ENCODE assay signal across 32 cellular contexts in the genomic region with DNA sequence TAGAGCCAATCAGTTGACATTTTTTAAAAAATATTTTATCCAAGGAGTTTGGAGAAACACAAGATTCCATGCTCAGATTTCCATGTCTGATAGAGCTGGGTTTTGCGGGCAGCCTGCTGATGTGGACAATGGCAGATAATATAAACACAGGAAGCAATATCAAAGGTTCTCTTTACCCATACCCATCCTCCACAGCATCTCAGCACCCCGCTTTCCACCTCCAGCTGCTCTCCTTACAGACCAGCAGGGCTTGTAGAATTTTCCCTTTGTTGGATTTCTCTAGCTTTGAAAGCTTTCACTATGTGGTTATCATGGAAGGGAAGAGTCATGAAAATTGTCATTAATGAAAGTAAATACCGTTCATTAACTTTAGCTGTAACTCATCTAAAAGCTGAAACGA.
"Had no signal": no experiment of that assay in that cellular context is flagged by ENCODE, and none has a peak within 500 bp of the region (broad histone marks: within the 10 kb centered on the region; RNA-seq: fewer than 3 reads in every experiment).

No MANE protein-coding gene starts in this region.

- H3K27ac Mint-ChIP-seq: activated CD4-positive, alpha-beta memory T cell treated with anti-CD3 and anti-CD28 coated beads for 36 hours; activated CD8-positive, alpha-beta memory T cell treated with anti-CD3 and anti-CD28 coated beads, Interleukin-2, amount 10 ng/mL, durations not matched to agents 7 days and 5 days; activated naive CD4-positive, alpha-beta T cell treated with anti-CD3 and anti-CD28 coated beads, Interleukin-2, amount 10 ng/mL, durations not matched to agents 7 days and 5 days; activated naive CD8-positive, alpha-beta T cell treated with anti-CD3 and anti-CD28 coated beads for 36 hours; T-helper 1 cell treated with Interleukin-12 subunit alpha and Interleukin-12 subunit beta and Interleukin-4 antibody, amounts not matched to agents 30 μg/mL and 1 μg/mL, for 36 hours; T-helper 2 cell treated with Interferon-gamma antibody and Interleukin-4, amounts not matched to agents 5 μg/mL and 100 μg/mL, for 36 hours had no signal

- DNase-seq: activated CD4-positive, alpha-beta memory T cell treated with anti-CD3 and anti-CD28 coated beads for 36 hours; activated CD4-positive, alpha-beta T cell treated with anti-CD3 and anti-CD28 coated beads for 4 hours; activated CD4-positive, alpha-beta T cell treated with anti-CD3 and anti-CD28 coated beads, Interleukin-2, amount 50 U/mL, for 1 hour; activated CD4-positive, CD25-positive, alpha-beta regulatory T cell treated with anti-CD3 and anti-CD28 coated beads, Interleukin-2, amount 50 U/mL, for 72 hours; activated CD8-positive, alpha-beta memory T cell treated with anti-CD3 and anti-CD28 coated beads for 24 hours; activated CD8-positive, alpha-beta memory T cell treated with anti-CD3 and anti-CD28 coated beads, Interleukin-2, amount 10 ng/mL, durations not matched to agents 7 days and 5 days; activated CD8-positive, alpha-beta memory T cell treated with anti-CD3 and anti-CD28 coated beads, Interleukin-2, amount 50 U/mL, for 48 hours; activated effector memory CD4-positive, alpha-beta T cell treated with Interleukin-2 at 50 U/mL for 16 hours; activated naive CD4-positive, alpha-beta T cell treated with anti-CD3 and anti-CD28 coated beads, Interleukin-2, amount 10 ng/mL, durations not matched to agents 7 days and 5 days; activated naive CD8-positive, alpha-beta T cell treated with anti-CD3 and anti-CD28 coated beads for 36 hours; activated T-cell treated with anti-CD3 and anti-CD28 coated beads, Interleukin-2, amount 50 U/mL, for 48 hours; amniotic stem cell; aorta; brain microvascular endothelial cell; central memory CD4-positive, alpha-beta T cell; NCI-H1048; NCI-H1105 treated with DMSO at 0.1 percent for 48 hours; NCI-H1436; NCI-H187; NCI-H2029 treated with DMSO at 0.1 percent for 48 hours; NCI-H2107; NCI-H2171; NCI-H446; NCI-H510A treated with DMSO at 0.1 percent for 48 hours; NCI-H526 treated with DMSO at 0.1 percent for 48 hours; SHP77; SJCRH30 had no signal

- H3K27ac ChIP-seq: brain microvascular endothelial cell, SJCRH30, SK-N-MC had no signal

- H3K27me3 ChIP-seq: brain microvascular endothelial cell, SJCRH30 had no signal

- H3K36me3 ChIP-seq: brain microvascular endothelial cell, SJCRH30 had no signal

- H3K9me3 Mint-ChIP-seq: activated CD4-positive, alpha-beta memory T cell treated with anti-CD3 and anti-CD28 coated beads for 36 hours; activated naive CD4-positive, alpha-beta T cell treated with anti-CD3 and anti-CD28 coated beads, Interleukin-2, amount 10 ng/mL, durations not matched to agents 7 days and 5 days; activated naive CD8-positive, alpha-beta T cell treated with anti-CD3 and anti-CD28 coated beads for 36 hours; T-helper 1 cell treated with Interleukin-12 subunit alpha and Interleukin-12 subunit beta and Interleukin-4 antibody, amounts not matched to agents 30 μg/mL and 1 μg/mL, for 36 hours; T-helper 2 cell treated with Interferon-gamma antibody and Interleukin-4, amounts not matched to agents 5 μg/mL and 100 μg/mL, for 36 hours had no signal

- H3K4me1 ChIP-seq: SJCRH30 had no signal

- H3K9me3 ChIP-seq: SJCRH30 had no signal

- H3K4me1 Mint-ChIP-seq: activated CD8-positive, alpha-beta memory T cell treated with anti-CD3 and anti-CD28 coated beads, Interleukin-2, amount 10 ng/mL, durations not matched to agents 7 days and 5 days; activated naive CD4-positive, alpha-beta T cell treated with anti-CD3 and anti-CD28 coated beads, Interleukin-2, amount 10 ng/mL, durations not matched to agents 7 days and 5 days; activated naive CD8-positive, alpha-beta T cell treated with anti-CD3 and anti-CD28 coated beads for 36 hours had no signal

- ATAC-seq: activated CD8-positive, alpha-beta memory T cell treated with anti-CD3 and anti-CD28 coated beads, Interleukin-2, amount 10 ng/mL, durations not matched to agents 7 days and 5 days; K562; Panc1 had no signal

- H3K36me3 Mint-ChIP-seq: activated CD4-positive, alpha-beta memory T cell treated with anti-CD3 and anti-CD28 coated beads for 36 hours; activated CD8-positive, alpha-beta memory T cell treated with anti-CD3 and anti-CD28 coated beads, Interleukin-2, amount 10 ng/mL, durations not matched to agents 7 days and 5 days; activated naive CD4-positive, alpha-beta T cell treated with anti-CD3 and anti-CD28 coated beads, Interleukin-2, amount 10 ng/mL, durations not matched to agents 7 days and 5 days; activated naive CD8-positive, alpha-beta T cell treated with anti-CD3 and anti-CD28 coated beads for 36 hours had no signal

- H3K4me3 Mint-ChIP-seq: activated CD4-positive, alpha-beta memory T cell treated with anti-CD3 and anti-CD28 coated beads for 36 hours; activated CD8-positive, alpha-beta memory T cell treated with anti-CD3 and anti-CD28 coated beads, Interleukin-2, amount 10 ng/mL, durations not matched to agents 7 days and 5 days; activated naive CD4-positive, alpha-beta T cell treated with anti-CD3 and anti-CD28 coated beads, Interleukin-2, amount 10 ng/mL, durations not matched to agents 7 days and 5 days; activated naive CD8-positive, alpha-beta T cell treated with anti-CD3 and anti-CD28 coated beads for 36 hours; T-helper 1 cell treated with Interleukin-12 subunit alpha and Interleukin-12 subunit beta and Interleukin-4 antibody, amounts not matched to agents 30 μg/mL and 1 μg/mL, for 36 hours; T-helper 2 cell treated with Interferon-gamma antibody and Interleukin-4, amounts not matched to agents 5 μg/mL and 100 μg/mL, for 36 hours had no signal

- H3K27me3 Mint-ChIP-seq: activated CD4-positive, alpha-beta memory T cell treated with anti-CD3 and anti-CD28 coated beads for 36 hours; activated CD8-positive, alpha-beta memory T cell treated with anti-CD3 and anti-CD28 coated beads, Interleukin-2, amount 10 ng/mL, durations not matched to agents 7 days and 5 days; activated naive CD4-positive, alpha-beta T cell treated with anti-CD3 and anti-CD28 coated beads, Interleukin-2, amount 10 ng/mL, durations not matched to agents 7 days and 5 days; activated naive CD8-positive, alpha-beta T cell treated with anti-CD3 and anti-CD28 coated beads for 36 hours had no signal

- H3K4me3 ChIP-seq: K562, SJCRH30, SK-N-MC had no signal
